26 cellular contexts compared by ENCODE assay signal in the genomic region with DNA sequence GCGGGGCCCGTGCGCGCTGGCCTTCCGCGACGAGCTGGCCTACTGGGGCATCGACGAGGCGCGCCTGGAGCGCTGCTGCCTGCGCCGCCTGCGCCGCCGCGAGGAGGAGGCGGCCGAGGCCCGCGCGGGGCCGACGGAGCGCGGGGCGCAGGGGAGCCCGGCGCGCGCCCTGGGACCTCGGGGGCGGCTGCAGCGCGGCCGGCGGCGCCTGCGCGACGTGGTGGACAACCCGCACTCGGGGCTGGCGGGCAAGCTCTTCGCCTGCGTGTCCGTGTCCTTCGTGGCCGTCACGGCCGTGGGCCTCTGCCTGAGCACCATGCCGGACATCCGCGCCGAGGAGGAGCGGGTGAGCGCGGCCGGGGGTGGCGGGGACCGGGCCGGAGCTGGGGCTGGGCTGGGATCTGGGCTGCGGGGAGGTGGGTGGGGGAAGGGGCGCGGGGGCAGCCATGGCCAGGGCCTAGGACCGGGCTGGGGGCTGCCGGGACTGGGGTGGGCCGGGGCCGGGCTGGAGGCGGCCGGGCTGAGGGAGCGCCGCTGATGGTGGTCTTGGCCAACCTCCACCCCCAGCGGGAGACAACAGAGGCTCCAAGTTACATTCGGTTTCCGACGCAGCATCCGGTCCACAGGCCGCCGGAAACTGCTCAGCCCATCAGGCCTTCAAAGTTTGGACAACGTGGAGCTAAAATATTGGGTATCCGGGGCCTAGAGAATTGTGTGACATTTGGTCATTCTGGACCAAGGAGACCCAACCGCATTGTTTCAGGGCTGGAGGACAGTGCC.
DNase-seq lines count a peak whose midpoint lies in the region; ATAC-seq and TF ChIP-seq lines count a peak whose summit lies in the region.
"Had no signal": no experiment of that assay in that cellular context is flagged by ENCODE, and none has a peak within 500 bp of the region (broad histone marks: within the 10 kb centered on the region; RNA-seq: fewer than 3 reads in every experiment).

No MANE protein-coding gene starts in this region.

- H3K79me2 ChIP-seq in neural progenitor cell (ENCODE audit: low read depth), result no peaks in the 10 kb centered on the region

- H3K36me3 ChIP-seq in endodermal cell (ENCODE audit: control insufficient read depth, insufficient read depth, low read length) (no peaks in the 10 kb centered on the region), neural progenitor cell (no peaks in the 10 kb centered on the region)
- H3K36me3 ChIP-seq: BLaER1 treated with 17β-estradiol and CSF1 and Interleukin-3, amounts not matched to agents 10 nM and 100 nM; HAP-1; ovary had no signal

- H3K27me3 ChIP-seq in endodermal cell (ENCODE audit: control insufficient read depth, insufficient read depth, low read length, poor library complexity, severe bottlenecking) (peaks cover 6% of the 10 kb centered on the region), neural progenitor cell (peaks cover 35% of the 10 kb centered on the region)
- H3K27me3 ChIP-seq: ovary had no signal

- H3K36me3 Mint-ChIP-seq in endodermal cell (ENCODE audit: low read depth) (no peaks in the 10 kb centered on the region), neural progenitor cell (no peaks in the 10 kb centered on the region)
- H3K36me3 Mint-ChIP-seq: T-cell had no signal

- H3K9me3 Mint-ChIP-seq in stimulated activated naive CD8-positive, alpha-beta T cell treated with anti-CD3 and anti-CD28 coated beads, Interleukin-15, amount 100 ng/mL, for 72 hours, result peaks cover 5 to 15% of the 10 kb centered on the region in 2 donors
- H3K9me3 Mint-ChIP-seq in endodermal cell, result peaks cover 7% of the 10 kb centered on the region
- peaks cover 18% of the 10 kb centered on the region for H3K9me3 Mint-ChIP-seq in neural progenitor cell

- H3F3A ChIP-seq in neural progenitor cell (ENCODE audit: low read depth), result no peaks in the 10 kb centered on the region

- no peak overlapping the region for H3K4me2 ChIP-seq in neural progenitor cell
- H3K4me2 ChIP-seq: BLaER1 treated with 17β-estradiol and CSF1 and Interleukin-3, amounts not matched to agents 10 nM and 100 nM had no signal

- H3K9ac ChIP-seq in endodermal cell (ENCODE audit: extremely low read depth, low read length, poor library complexity, severe bottlenecking) (no peak overlapping the region), neural progenitor cell (no peak overlapping the region)
- H3K9ac ChIP-seq: BLaER1 treated with 17β-estradiol and CSF1 and Interleukin-3, amounts not matched to agents 10 nM and 100 nM had no signal

- H3K4me1 Mint-ChIP-seq in stimulated activated naive CD8-positive, alpha-beta T cell treated with anti-CD3 and anti-CD28 coated beads, Interleukin-15, amount 100 ng/mL, for 72 hours, result no peaks in the 10 kb centered on the region
- no peaks in the 10 kb centered on the region for H3K4me1 Mint-ChIP-seq in endodermal cell
- H3K4me1 Mint-ChIP-seq in neural progenitor cell, result no peaks in the 10 kb centered on the region
- H3K4me1 Mint-ChIP-seq: activated B cell treated with CpG ODN at 0.5 μM for 24 hours; central memory CD8-positive, alpha-beta T cell; T-cell had no signal

- intact Hi-C loops in posterior vena cava (cut with DNase I), result no loop called here

- no peak overlapping the region for H2AFZ ChIP-seq in neural progenitor cell (replicated peaks)

- TF ChIP-seq CTCF in endodermal cell (conservative IDR thresholded peaks at IDR 0.05) (no peak), neural progenitor cell (IDR thresholded peaks at IDR 0.05) (no peak)

- ATAC-seq in stimulated activated naive CD8-positive, alpha-beta T cell treated with anti-CD3 and anti-CD28 coated beads, Interleukin-15, amount 100 ng/mL, for 72 hours, result peak; percentile 56
- ATAC-seq in stimulated activated naive CD8-positive, alpha-beta T cell treated with anti-CD3 and anti-CD28 coated beads, Interleukin-15, Interleukin-2, amounts not matched to agents 100 U/mL and 50 U/mL, for 24 hours, result no peak
- ATAC-seq in GM18868 (IDR thresholded peaks at IDR 0.05; ENCODE audit: unreplicated experiment), result no peak
- ATAC-seq: K562; natural killer cell treated with Interleukin-12 subunit alpha and Interleukin-12 subunit beta and Interleukin-15 and Interleukin-18, amount 100 ng/mL, for 72 hours; T-cell had no signal

- 97% methylated on average over 32 to 84 of the region's 84 CpGs for WGBS in endodermal cell (ENCODE audit: insufficient coverage in 1 of 2, insufficient read length in 1 of 2), 2 experiments

- H3K27ac Mint-ChIP-seq in stimulated activated naive CD8-positive, alpha-beta T cell treated with anti-CD3 and anti-CD28 coated beads, Interleukin-15, amount 100 ng/mL, for 72 hours, result no peak overlapping the region
- no peak overlapping the region for H3K27ac Mint-ChIP-seq in endodermal cell
- no peak overlapping the region for H3K27ac Mint-ChIP-seq in neural progenitor cell
- H3K27ac Mint-ChIP-seq: activated B cell treated with CpG ODN at 0.5 μM for 24 hours; activated T-cell treated with anti-CD3 and anti-CD28 coated beads, Interleukin-2, amount 50 U/mL, for 24 hours; dendritic cell treated with granulocyte-macrophage colony-stimulating factor and Interleukin-4, amounts not matched to agents 40 ng/mL and 50 ng/mL, for 4 days; natural killer cell treated with Interleukin-12 subunit alpha and Interleukin-12 subunit beta and Interleukin-15 and Interleukin-18, amount 100 ng/mL, for 72 hours; T-cell had no signal

- H3K27me3 Mint-ChIP-seq in stimulated activated naive CD8-positive, alpha-beta T cell treated with anti-CD3 and anti-CD28 coated beads, Interleukin-15, amount 100 ng/mL, for 72 hours, result peaks cover 12% of the 10 kb centered on the region
- H3K27me3 Mint-ChIP-seq in endodermal cell (ENCODE audit: insufficient read depth) (peaks cover 28% of the 10 kb centered on the region), neural progenitor cell (ENCODE audit: insufficient read depth, low read depth) (peaks cover 2% of the 10 kb centered on the region)
- H3K27me3 Mint-ChIP-seq: activated B cell treated with CpG ODN at 0.5 μM for 24 hours; dendritic cell treated with granulocyte-macrophage colony-stimulating factor and Interleukin-4, amounts not matched to agents 40 ng/mL and 50 ng/mL, for 4 days had no signal

- H4K20me1 ChIP-seq in neural progenitor cell (ENCODE audit: low read depth), result no peaks in the 10 kb centered on the region
- H4K20me1 ChIP-seq: BLaER1 treated with 17β-estradiol and CSF1 and Interleukin-3, amounts not matched to agents 10 nM and 100 nM had no signal

- no peak overlapping the region for H3K4me3 ChIP-seq in endodermal cell (ENCODE audit: low read length)
- no peak overlapping the region for H3K4me3 ChIP-seq in neural progenitor cell
- H3K4me3 ChIP-seq: BLaER1 treated with 17β-estradiol and CSF1 and Interleukin-3, amounts not matched to agents 10 nM and 100 nM; HAP-1; K562; lung; ovary had no signal

- H3K9me3 ChIP-seq in endodermal cell (ENCODE audit: control insufficient read depth, low read length) (no peaks in the 10 kb centered on the region), neural progenitor cell (ENCODE audit: low read depth) (no peaks in the 10 kb centered on the region)
- H3K9me3 ChIP-seq: HAP-1 had no signal

- no peak overlapping the region for H3K4me3 Mint-ChIP-seq in stimulated activated naive CD8-positive, alpha-beta T cell treated with anti-CD3 and anti-CD28 coated beads, Interleukin-15, amount 100 ng/mL, for 72 hours
- H3K4me3 Mint-ChIP-seq in endodermal cell (no peak overlapping the region), neural progenitor cell (no peak overlapping the region)
- H3K4me3 Mint-ChIP-seq: activated B cell treated with CpG ODN at 0.5 μM for 24 hours; activated T-cell treated with anti-CD3 and anti-CD28 coated beads, Interleukin-2, amount 50 U/mL, for 24 hours; central memory CD8-positive, alpha-beta T cell; dendritic cell treated with granulocyte-macrophage colony-stimulating factor and Interleukin-4, amounts not matched to agents 40 ng/mL and 50 ng/mL, for 4 days; natural killer cell treated with Interleukin-12 subunit alpha and Interleukin-12 subunit beta and Interleukin-15 and Interleukin-18, amount 100 ng/mL, for 72 hours; T-cell had no signal

- no peaks in the 10 kb centered on the region for H3K4me1 ChIP-seq in endodermal cell (ENCODE audit: control insufficient read depth, insufficient read depth, low read length)
- no peaks in the 10 kb centered on the region for H3K4me1 ChIP-seq in neural progenitor cell
- H3K4me1 ChIP-seq: HAP-1 had no signal

- DNase-seq in stimulated activated naive CD8-positive, alpha-beta T cell treated with anti-CD3 and anti-CD28 coated beads, Interleukin-15, amount 100 ng/mL, for 72 hours, result no peak
- no peak for DNase-seq in stimulated activated naive CD8-positive, alpha-beta T cell treated with anti-CD3 and anti-CD28 coated beads, Interleukin-15, Interleukin-2, amounts not matched to agents 100 U/mL and 50 U/mL, for 24 hours
- DNase-seq in endodermal cell (peak; percentile 38), posterior vena cava (ENCODE audit: low spot score) (peak; percentile 53), foreskin melanocyte (no peak), neural progenitor cell (ENCODE audit: low spot score) (no peak)
- DNase-seq: activated B cell treated with CpG ODN at 0.5 μM for 24 hours; activated CD4-positive, alpha-beta T cell treated with anti-CD3 and anti-CD28 coated beads, Interleukin-2, amount 50 U/mL, for 48 hours; kidney glomerular epithelial cell; NCI-H1048; NCI-H1694; NCI-H446; NCI-H82; stimulated activated naive CD4-positive, alpha-beta T cell had no signal

- H3K27ac ChIP-seq in endodermal cell (ENCODE audit: low read depth, low read length), result no peak overlapping the region
- H3K27ac ChIP-seq in neural progenitor cell, result no peak overlapping the region
- H3K27ac ChIP-seq: BLaER1 treated with 17β-estradiol and CSF1 and Interleukin-3, amounts not matched to agents 10 nM and 100 nM; ovary; RWPE1 had no signal

Comparison
In these comparisons a context has a peak if more than half of its experiments do, and no peak if none do; other contexts are left out.
1. DNase-seq: peak in endodermal cell (single experiment) and posterior vena cava (single experiment); none in stimulated activated naive CD8-positive, alpha-beta T cell treated with anti-CD3 and anti-CD28 coated beads, Interleukin-15, amount 100 ng/mL, for 72 hours (0 of 2), stimulated activated naive CD8-positive, alpha-beta T cell treated with anti-CD3 and anti-CD28 coated beads, Interleukin-15, Interleukin-2, amounts not matched to agents 100 U/mL and 50 U/mL, for 24 hours (single experiment), foreskin melanocyte (single experiment) and neural progenitor cell (single experiment).